In genomic region chr9:75890541-75891276, GRCh38 we compare ENCODE assay signal across 1 cellular context.
A peak's percentile ranks its signal among the peaks of the same experiment; 100 is the strongest.
TF ChIP-seq lines count a peak whose summit lies in the region.

Gene PCSK5 (plus strand): TSS chr9:75890673. CDS start chr9:75891182, 509 bp downstream.

TF ChIP-seq in HepG2, 621 proteins besides CTCF, POLR2A, EP300 and RAD21 (continued from another document and continues in another):
- peak; percentile 57; the same call in 1 of the 2 replicates for TF ChIP-seq ZFP91 (CRISPR knock-in tag; IDR thresholded peaks at IDR 0.05; ENCODE audit: borderline replicate concordance)
- TF ChIP-seq KLF16 (CRISPR knock-in tag; IDR thresholded peaks at IDR 0.05): 0 out of 4 replicates have a peak, but pooled peaks of 1 of the 2 experiments have one; percentile 15
- TF ChIP-seq MYNN (CRISPR knock-in tag; IDR thresholded peaks at IDR 0.05; ENCODE audit: low read depth): no peak
- no peak for TF ChIP-seq MEIS1 (CRISPR knock-in tag; IDR thresholded peaks at IDR 0.05; ENCODE audit: borderline replicate concordance)
- TF ChIP-seq SPEN (CRISPR knock-in tag; IDR thresholded peaks at IDR 0.05; ENCODE audit: low read depth): no peak
- TF ChIP-seq UBTF (CRISPR knock-in tag; IDR thresholded peaks at IDR 0.05): peak; percentile 96
- TF ChIP-seq ZNF800 (CRISPR knock-in tag; IDR thresholded peaks at IDR 0.05): peak; percentile 96
- no peak for TF ChIP-seq NCOA2 (CRISPR knock-in tag; IDR thresholded peaks at IDR 0.05)
- TF ChIP-seq FOXO4 (CRISPR knock-in tag; conservative IDR thresholded peaks at IDR 0.05): no peak
- no peak for TF ChIP-seq ZNF432 (CRISPR knock-in tag; IDR thresholded peaks at IDR 0.05; ENCODE audit: borderline replicate concordance)
- TF ChIP-seq ZNF343 (CRISPR knock-in tag; IDR thresholded peaks at IDR 0.05): no peak
- TF ChIP-seq ZBTB3 (CRISPR knock-in tag; IDR thresholded peaks at IDR 0.05; ENCODE audit: borderline replicate concordance, low read depth): no peak
- peak; percentile 27; the same call in 1 of the 2 replicates for TF ChIP-seq ZNF724P (CRISPR knock-in tag; IDR thresholded peaks at IDR 0.05; ENCODE audit: borderline replicate concordance)
- TF ChIP-seq THAP8 (CRISPR knock-in tag; IDR thresholded peaks at IDR 0.05; ENCODE audit: borderline replicate concordance): no peak
- TF ChIP-seq HNF1B (CRISPR knock-in tag; IDR thresholded peaks at IDR 0.05): 0 out of 2 replicates have a peak, but pooled peaks have one; percentile 22
- 0 out of 2 replicates have a peak, but pooled peaks have one; percentile 18 for TF ChIP-seq ZNF451 (CRISPR knock-in tag; IDR thresholded peaks at IDR 0.05)
- no peak for TF ChIP-seq MED1 (CRISPR knock-in tag; IDR thresholded peaks at IDR 0.05)
- 0 out of 2 replicates have a peak, but pooled peaks have one; percentile 6 for TF ChIP-seq ISL2 (CRISPR knock-in tag; IDR thresholded peaks at IDR 0.05)
- TF ChIP-seq TAF1 (CRISPR knock-in tag; IDR thresholded peaks at IDR 0.05): peak; percentile 28; the same call in 1 of the 2 replicates
- peak; percentile 12; the same call in 1 of the 2 replicates for TF ChIP-seq KDM4B (CRISPR knock-in tag; IDR thresholded peaks at IDR 0.05)
- TF ChIP-seq ZNF740 (CRISPR knock-in tag; IDR thresholded peaks at IDR 0.05): 0 out of 2 replicates have a peak, but pooled peaks have one; percentile 58
- no peak for TF ChIP-seq FLYWCH1 (CRISPR knock-in tag; IDR thresholded peaks at IDR 0.05)
- no peak for TF ChIP-seq ZEB1 (IDR thresholded peaks at IDR 0.05; ENCODE audit: insufficient replicate concordance, low read depth)
- peak; percentile 44; the same call in 1 of the 2 replicates for TF ChIP-seq ZNF777 (CRISPR knock-in tag; IDR thresholded peaks at IDR 0.05)
- TF ChIP-seq CREB3 (CRISPR knock-in tag; IDR thresholded peaks at IDR 0.05): no peak
- TF ChIP-seq ARNT2 (CRISPR knock-in tag; IDR thresholded peaks at IDR 0.05; ENCODE audit: low read depth): 0 out of 2 replicates have a peak, but pooled peaks have one; percentile 36
- TF ChIP-seq HOMEZ (CRISPR knock-in tag; IDR thresholded peaks at IDR 0.05; ENCODE audit: low read depth): no peak
- no peak for TF ChIP-seq HMG20B (CRISPR knock-in tag; conservative IDR thresholded peaks at IDR 0.05)
- TF ChIP-seq ZMYM4 (CRISPR knock-in tag; IDR thresholded peaks at IDR 0.05): peak; percentile 42; the same call in 1 of the 2 replicates
- peak; percentile 33; the same call in 1 of the 2 replicates for TF ChIP-seq ARID5B (CRISPR knock-in tag; IDR thresholded peaks at IDR 0.05)
- peak; percentile 74 for TF ChIP-seq KDM2A (CRISPR knock-in tag; IDR thresholded peaks at IDR 0.05; ENCODE audit: borderline replicate concordance, low read depth)
- no peak for TF ChIP-seq ATAD3A (CRISPR knock-in tag; IDR thresholded peaks at IDR 0.05)
- 0 out of 2 replicates have a peak, but pooled peaks have one; percentile 49 for TF ChIP-seq CBX5 (CRISPR knock-in tag; IDR thresholded peaks at IDR 0.05; ENCODE audit: borderline replicate concordance)
- no peak for TF ChIP-seq ZNF30 (CRISPR knock-in tag; IDR thresholded peaks at IDR 0.05)
- no peak for TF ChIP-seq ZNF264 (CRISPR knock-in tag; IDR thresholded peaks at IDR 0.05)
- no peak for TF ChIP-seq SMARCE1 (IDR thresholded peaks at IDR 0.05; ENCODE audit: borderline replicate concordance)
- TF ChIP-seq ZFP36 (IDR thresholded peaks at IDR 0.05; ENCODE audit: borderline replicate concordance, low read depth, low read length, partially characterized antibody): peak; percentile 7
- no peak for TF ChIP-seq HMG20A (CRISPR knock-in tag; IDR thresholded peaks at IDR 0.05; ENCODE audit: borderline replicate concordance)
- no peak for TF ChIP-seq ZBTB7A (CRISPR knock-in tag; IDR thresholded peaks at IDR 0.05)
- no peak for TF ChIP-seq ZBTB25 (CRISPR knock-in tag; IDR thresholded peaks at IDR 0.05)
- TF ChIP-seq ASH2L (IDR thresholded peaks at IDR 0.05; ENCODE audit: insufficient read length, low read depth, low read length): peak; percentile 26
- no peak for TF ChIP-seq ATF4 (CRISPR knock-in tag; IDR thresholded peaks at IDR 0.05)
- no peak for TF ChIP-seq EHMT2 (IDR thresholded peaks at IDR 0.05; ENCODE audit: borderline replicate concordance, low read depth, low read length)
